ENCODE assay signal across 28 cellular contexts in genomic region chr4:95470622-95471021, GRCh38.
"Had no signal": no experiment of that assay in that cellular context is flagged by ENCODE, and none has a peak within 500 bp of the region (broad histone marks: within the 10 kb centered on the region; RNA-seq: fewer than 3 reads in every experiment).

No MANE protein-coding gene starts in this region.

- H3K4me3 ChIP-seq: neural progenitor cell, ovary, psoas muscle, skin epidermis, smooth muscle cell, spleen, suprapubic skin, testis, tibial artery, transverse colon, upper lobe of right lung, uterus had no signal

- ATAC-seq: natural killer cell; psoas muscle; right cardiac atrium; sciatic nerve; stimulated activated memory B cell treated with anti-CD40 and anti-IgM and Interleukin-4, amounts not matched to agents 10 μg/mL and 1 μg/mL and 100 μg/mL, for 72 hours; stimulated activated naive CD8-positive, alpha-beta T cell treated with anti-CD3 and anti-CD28 coated beads, Interleukin-15, amount 100 ng/mL, for 72 hours; stimulated activated naive CD8-positive, alpha-beta T cell treated with anti-CD3 and anti-CD28 coated beads, Interleukin-15, Interleukin-2, amounts not matched to agents 100 U/mL and 50 U/mL, for 24 hours; upper lobe of right lung had no signal

- H3K4me1 ChIP-seq: parathyroid adenoma, psoas muscle, spleen, suprapubic skin, testis, transverse colon, upper lobe of right lung, uterus had no signal

- H3K27me3 ChIP-seq: neural progenitor cell, ovary, spleen, suprapubic skin, testis, tibial artery, transverse colon, upper lobe of right lung, uterus had no signal

- H3K79me2 ChIP-seq: parathyroid adenoma had no signal

- H3K9me3 ChIP-seq: ovary, psoas muscle, spleen, suprapubic skin, testis, tibial artery, transverse colon, upper lobe of right lung, uterus had no signal

- H3K4me2 ChIP-seq: neural progenitor cell, smooth muscle cell had no signal

- H3K9ac ChIP-seq: neural progenitor cell, parathyroid adenoma had no signal

- H2AFZ ChIP-seq: neural progenitor cell, parathyroid adenoma had no signal

- H3K27ac ChIP-seq: neural progenitor cell, ovary, parathyroid adenoma, psoas muscle, skin epidermis, spleen, suprapubic skin, testis, tibial artery, transverse colon, upper lobe of right lung, uterus had no signal

- DNase-seq: natural killer cell; occipital lobe; ovary; posterior cingulate gyrus; psoas muscle; right cardiac atrium; spleen; stimulated activated CD4-positive, alpha-beta T cell treated with anti-CD3 and anti-CD28 coated beads, Interleukin-12 subunit alpha, Interleukin-12 subunit beta, amount 100 ng/mL, for 4 hours; stimulated activated CD4-positive, alpha-beta T cell treated with anti-CD3 and anti-CD28 coated beads, Interleukin-1b, Interleukin-23, amount 100 ng/mL, for 48 hours; stimulated activated CD4-positive, alpha-beta T cell treated with anti-CD3 and anti-CD28 coated beads, Interleukin-4, amount 100 ng/mL, for 1 hour; stimulated activated CD4-positive, alpha-beta T cell treated with anti-CD3 and anti-CD28 coated beads, Interleukin-4, amount 100 ng/mL, for 4 hours; stimulated activated CD8-positive, alpha-beta memory T cell treated with anti-CD3 and anti-CD28 coated beads, Interleukin-4, amount 100 ng/mL, for 48 hours; stimulated activated naive CD4-positive, alpha-beta T cell; stimulated activated naive CD8-positive, alpha-beta T cell treated with anti-CD3 and anti-CD28 coated beads, Interleukin-15, amount 100 ng/mL, for 72 hours; stimulated activated naive CD8-positive, alpha-beta T cell treated with anti-CD3 and anti-CD28 coated beads, Interleukin-15, Interleukin-2, amounts not matched to agents 100 U/mL and 50 U/mL, for 24 hours; substantia nigra; testis; tibial artery; transverse colon; upper lobe of right lung; uterus had no signal

- H3K36me3 ChIP-seq: neural progenitor cell, ovary, spleen, suprapubic skin, tibial artery, transverse colon, upper lobe of right lung, uterus had no signal
